ENCODE assay signal across 33 cellular contexts in genomic region chr6:134898575-134898974, GRCh38. TPM values are rescaled to one million over a fixed set of nuclear protein-coding genes. Genes with fewer than 3 reads are reported as not detected.
"Had no signal": no experiment of that assay in that cellular context is flagged by ENCODE, and none has a peak within 500 bp of the region (broad histone marks: within the 10 kb centered on the region; RNA-seq: fewer than 3 reads in every experiment).

No MANE protein-coding gene starts in this region.

- H3K4me3 ChIP-seq: ascending aorta, cardiac muscle cell had no signal

- H3K27ac ChIP-seq: ascending aorta, cardiac muscle cell, WERI-Rb-1 had no signal

- ATAC-seq: activated CD4-positive, alpha-beta T cell treated with anti-CD3 and anti-CD28 coated beads for 36 hours; activated CD4-positive, CD25-positive, alpha-beta regulatory T cell treated with anti-CD3 and anti-CD28 coated beads, Interleukin-2, amount 50 U/mL, for 24 hours; activated CD8-positive, alpha-beta memory T cell treated with anti-CD3 and anti-CD28 coated beads, Interleukin-2, amount 10 ng/mL, durations not matched to agents 7 days and 5 days; activated CD8-positive, alpha-beta T cell treated with anti-CD3 and anti-CD28 coated beads, Interleukin-2, amount 10 ng/mL, durations not matched to agents 7 days and 5 days; activated naive CD8-positive, alpha-beta T cell treated with anti-CD3 and anti-CD28 coated beads, Interleukin-2, amount 50 U/mL, for 24 hours; WTC11 had no signal

- H3K27me3 ChIP-seq: ascending aorta, cardiac muscle cell had no signal

- H3K36me3 ChIP-seq: ascending aorta, cardiac muscle cell, WERI-Rb-1 had no signal

- FAIRE-seq: bronchial epithelial cell, TTC549 had no signal

- DNase-seq: activated CD4-positive, alpha-beta memory T cell treated with anti-CD3 and anti-CD28 coated beads, Interleukin-2, amount 10 ng/mL, durations not matched to agents 7 days and 5 days; activated CD4-positive, alpha-beta T cell treated with anti-CD3 and anti-CD28 coated beads for 1 hour; activated CD4-positive, alpha-beta T cell treated with anti-CD3 and anti-CD28 coated beads for 36 hours; activated CD4-positive, alpha-beta T cell treated with anti-CD3 and anti-CD28 coated beads for 48 hours; activated CD4-positive, alpha-beta T cell treated with anti-CD3 and anti-CD28 coated beads, Interleukin-2, amount 10 ng/mL, durations not matched to agents 7 days and 5 days; activated CD4-positive, alpha-beta T cell treated with anti-CD3 and anti-CD28 coated beads, Interleukin-2, amount 50 U/mL, for 48 hours; activated CD4-positive, CD25-positive, alpha-beta regulatory T cell; activated CD8-positive, alpha-beta memory T cell treated with anti-CD3 and anti-CD28 coated beads for 24 hours; activated CD8-positive, alpha-beta memory T cell treated with anti-CD3 and anti-CD28 coated beads, Interleukin-2, amount 10 ng/mL, durations not matched to agents 7 days and 5 days; activated CD8-positive, alpha-beta memory T cell treated with anti-CD3 and anti-CD28 coated beads, Interleukin-2, amount 50 U/mL, for 48 hours; activated CD8-positive, alpha-beta T cell treated with anti-CD3 and anti-CD28 coated beads, Interleukin-2, amount 10 ng/mL, durations not matched to agents 7 days and 5 days; activated effector memory CD4-positive, alpha-beta T cell treated with Interleukin-2 at 50 U/mL for 16 hours; activated gamma-delta T cell; activated naive CD4-positive, alpha-beta T cell treated with anti-CD3 and anti-CD28 coated beads, Interleukin-2, amount 10 ng/mL, durations not matched to agents 7 days and 5 days; activated naive CD4-positive, alpha-beta T cell treated with Interleukin-2 at 50 U/mL for 16 hours; activated naive CD8-positive, alpha-beta T cell treated with anti-CD3 and anti-CD28 coated beads, Interleukin-2, amount 10 ng/mL, durations not matched to agents 7 days and 5 days; activated naive CD8-positive, alpha-beta T cell treated with anti-CD3 and anti-CD28 coated beads, Interleukin-2, amount 50 U/mL, for 24 hours; activated T-cell treated with anti-CD3 and anti-CD28 coated beads, Interleukin-2, amount 50 U/mL, for 24 hours; activated T-cell treated with anti-CD3 and anti-CD28 coated beads, Interleukin-2, amount 50 U/mL, for 48 hours; amygdala; anterior cingulate cortex; caudate nucleus; cerebellar nuclear complex; T-helper 1 cell; T-helper 2 cell; T-helper 9 cell; WERI-Rb-1 had no signal

- H3K9me3 ChIP-seq: ascending aorta had no signal

RNA-seq across cellular contexts. Expression of gene ALDH8A1, which starts 51.3 kb away (rescaled TPM):
- total RNA-seq: ascending aorta had no signal
